Comparison of ENCODE assay signal across 2 cellular contexts in the genomic region with DNA sequence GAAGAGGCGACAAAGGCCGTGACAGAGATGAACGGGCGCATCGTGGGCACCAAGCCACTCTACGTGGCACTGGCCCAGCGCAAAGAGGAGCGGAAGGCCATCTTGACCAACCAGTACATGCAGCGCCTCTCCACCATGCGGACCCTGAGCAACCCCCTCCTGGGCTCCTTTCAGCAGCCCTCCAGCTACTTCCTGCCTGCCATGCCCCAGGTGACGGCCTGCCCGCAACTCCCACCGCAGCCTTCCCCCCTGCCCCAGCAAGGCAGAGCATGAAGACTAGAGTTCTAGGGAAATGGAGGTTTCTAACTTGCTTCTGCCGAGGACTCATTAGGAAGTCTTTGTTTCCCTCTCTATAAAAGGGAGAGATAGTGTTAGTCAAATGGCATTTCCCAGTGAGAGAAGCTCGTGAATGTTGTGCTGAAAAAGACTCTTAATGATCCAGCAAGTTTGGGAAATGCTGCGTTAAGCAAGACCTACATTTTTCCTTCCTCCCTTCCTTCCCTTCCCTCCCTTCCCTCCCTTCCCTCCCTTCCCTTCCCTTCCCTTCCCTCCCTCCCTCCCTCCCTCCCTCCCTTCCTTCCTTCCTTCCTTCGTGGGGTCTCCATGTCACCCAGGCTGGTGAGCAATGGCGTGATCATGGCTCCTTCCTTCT.
TF ChIP-seq lines count a peak whose summit lies in the region.

No MANE protein-coding gene starts in this region.

TF ChIP-seq in GM23338, 12 proteins besides CTCF, POLR2A, EP300 and RAD21 (continues in another document):
- TF ChIP-seq, protein P1, sequence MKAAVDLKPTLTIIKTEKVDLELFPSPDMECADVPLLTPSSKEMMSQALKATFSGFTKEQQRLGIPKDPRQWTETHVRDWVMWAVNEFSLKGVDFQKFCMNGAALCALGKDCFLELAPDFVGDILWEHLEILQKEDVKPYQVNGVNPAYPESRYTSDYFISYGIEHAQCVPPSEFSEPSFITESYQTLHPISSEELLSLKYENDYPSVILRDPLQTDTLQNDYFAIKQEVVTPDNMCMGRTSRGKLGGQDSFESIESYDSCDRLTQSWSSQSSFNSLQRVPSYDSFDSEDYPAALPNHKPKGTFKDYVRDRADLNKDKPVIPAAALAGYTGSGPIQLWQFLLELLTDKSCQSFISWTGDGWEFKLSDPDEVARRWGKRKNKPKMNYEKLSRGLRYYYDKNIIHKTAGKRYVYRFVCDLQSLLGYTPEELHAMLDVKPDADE (IDR thresholded peaks at IDR 0.05): no peak
- no peak for TF ChIP-seq EZH2 (IDR thresholded peaks at IDR 0.05; ENCODE audit: low read depth, unreplicated experiment)
- TF ChIP-seq POLR2AphosphoS5 (IDR thresholded peaks at IDR 0.05; ENCODE audit: low read depth): no peak
- no peak for TF ChIP-seq ZNF114 (CRISPR knock-in tag; IDR thresholded peaks at IDR 0.05)
- no peak for TF ChIP-seq CREB1 (CRISPR knock-in tag; IDR thresholded peaks at IDR 0.05; ENCODE audit: low read depth)
- no peak for TF ChIP-seq REST (IDR thresholded peaks at IDR 0.05; ENCODE audit: unreplicated experiment)
- no peak for TF ChIP-seq ZNF331 (CRISPR knock-in tag; IDR thresholded peaks at IDR 0.05; ENCODE audit: low read depth)
- no peak for TF ChIP-seq JUNB (IDR thresholded peaks at IDR 0.05; ENCODE audit: unreplicated experiment)

TF ChIP-seq in HEK293T, 16 proteins besides CTCF, POLR2A, EP300 and RAD21:
- TF ChIP-seq FOXM1 (IDR thresholded peaks at IDR 0.05; ENCODE audit: borderline replicate concordance): no peak
- no peak for TF ChIP-seq TARDBP (IDR thresholded peaks at IDR 0.05)
- TF ChIP-seq FOXK2 (IDR thresholded peaks at IDR 0.05): no peak
- TF ChIP-seq, protein P2, sequence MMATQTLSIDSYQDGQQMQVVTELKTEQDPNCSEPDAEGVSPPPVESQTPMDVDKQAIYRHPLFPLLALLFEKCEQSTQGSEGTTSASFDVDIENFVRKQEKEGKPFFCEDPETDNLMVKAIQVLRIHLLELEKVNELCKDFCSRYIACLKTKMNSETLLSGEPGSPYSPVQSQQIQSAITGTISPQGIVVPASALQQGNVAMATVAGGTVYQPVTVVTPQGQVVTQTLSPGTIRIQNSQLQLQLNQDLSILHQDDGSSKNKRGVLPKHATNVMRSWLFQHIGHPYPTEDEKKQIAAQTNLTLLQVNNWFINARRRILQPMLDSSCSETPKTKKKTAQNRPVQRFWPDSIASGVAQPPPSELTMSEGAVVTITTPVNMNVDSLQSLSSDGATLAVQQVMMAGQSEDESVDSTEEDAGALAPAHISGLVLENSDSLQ (IDR thresholded peaks at IDR 0.05): no peak
- no peak for TF ChIP-seq ARNT (IDR thresholded peaks at IDR 0.05)
- TF ChIP-seq BHLHE40 (IDR thresholded peaks at IDR 0.05; ENCODE audit: borderline replicate concordance): no peak
- no peak for TF ChIP-seq ZNF384 (IDR thresholded peaks at IDR 0.05)
- TF ChIP-seq NFRKB (IDR thresholded peaks at IDR 0.05): no peak
- no peak for TF ChIP-seq SP1 (IDR thresholded peaks at IDR 0.05)
- no peak for TF ChIP-seq ELF4 (IDR thresholded peaks at IDR 0.05)
- TF ChIP-seq SUZ12 (IDR thresholded peaks at IDR 0.05): no peak
- no peak for TF ChIP-seq HDGF (IDR thresholded peaks at IDR 0.05; ENCODE audit: borderline replicate concordance)
- TF ChIP-seq FOXA1 (IDR thresholded peaks at IDR 0.05): no peak
